8 cellular contexts compared by ENCODE assay signal in the genomic region with DNA sequence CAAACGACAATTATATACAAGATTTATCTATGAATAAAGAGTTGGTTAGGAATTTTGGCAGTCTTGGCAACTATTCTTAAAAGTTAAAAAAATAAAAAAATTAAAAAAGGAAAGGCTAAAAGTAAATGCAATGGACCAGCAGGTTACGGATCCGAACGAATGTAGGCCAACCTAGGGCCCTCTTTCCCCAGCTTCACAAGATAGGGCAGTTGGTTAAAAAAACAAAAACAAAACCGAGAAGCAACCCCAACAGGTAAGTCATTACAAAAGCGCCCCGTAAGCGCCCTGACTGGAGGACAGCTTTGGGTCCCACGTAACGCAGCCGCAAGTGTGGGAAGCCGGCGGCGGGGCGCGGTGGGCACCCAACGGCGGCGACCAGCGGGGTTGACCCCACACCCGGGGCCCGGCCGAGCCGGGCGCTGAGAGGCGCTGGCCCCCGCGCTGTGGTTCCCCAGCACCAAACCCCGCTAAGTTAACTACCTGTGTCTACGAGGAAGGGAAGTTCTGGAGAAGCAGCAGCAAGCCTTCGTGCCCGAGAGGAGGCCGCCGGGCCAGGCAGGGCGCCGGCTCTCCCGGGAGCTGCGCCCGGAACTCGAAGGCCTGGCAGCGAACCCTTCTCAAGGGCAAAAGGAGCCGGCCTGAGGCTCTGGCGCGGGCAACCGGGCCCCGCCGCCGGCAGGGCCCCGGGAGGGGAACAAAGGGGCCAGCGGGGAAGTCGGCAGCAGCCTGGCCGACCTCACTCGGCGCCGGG. TPM values are rescaled to one million over a fixed set of nuclear protein-coding genes. Genes with fewer than 3 reads are reported as not detected.
DNase-seq lines count a peak whose midpoint lies in the region; ATAC-seq and TF ChIP-seq lines count a peak whose summit lies in the region.

No MANE protein-coding gene starts in this region.

- ATAC-seq in GM18868 (IDR thresholded peaks at IDR 0.05; ENCODE audit: unreplicated experiment): peak; percentile 8
- ATAC-seq in HG03108 (IDR thresholded peaks at IDR 0.05; ENCODE audit: unreplicated experiment): peak; percentile 13

- H3K4me1 ChIP-seq in SK-N-SH (ENCODE audit: control insufficient read depth in 1 of 2, insufficient read depth in 2 of 2, low read depth in 1 of 2, low read length in 1 of 2): peaks cover 5 to 18% of the 10 kb centered on the region in 2 experiments

- H4K20me1 ChIP-seq in SK-N-SH (ENCODE audit: insufficient read depth): peaks cover 33% of the 10 kb centered on the region

- peaks cover 4 to 20% of the 10 kb centered on the region in 2 experiments for H3K36me3 ChIP-seq in SK-N-SH (replicated peaks in 1 of 2; ENCODE audit: control insufficient read depth in 1 of 2, insufficient read depth in 2 of 2, low read length in 1 of 2)

- no peak for TF ChIP-seq CTCF in SK-N-SH (IDR thresholded peaks at IDR 0.05)

- no peak for TF ChIP-seq RAD21 in SK-N-SH (IDR thresholded peaks at IDR 0.05; ENCODE audit: low read length)

- H3K79me2 ChIP-seq in SK-N-SH (ENCODE audit: insufficient read depth): peaks cover 57% of the 10 kb centered on the region

- CTCF ChIA-PET in SK-N-SH (lab: Yijun Ruan, JAX): interaction anchor here (0.7 to 2.1 kb wide), 9 partner anchors 15 to 243 kb away, joined by 3 to 8 read pairs (median 5); no protein-coding TSS in a partner anchor

- TF ChIP-seq EP300 in SK-N-SH (IDR thresholded peaks at IDR 0.05; ENCODE audit: borderline replicate concordance in 1 of 2, low read depth in 1 of 2, low read length in 1 of 2): no peak

- peaks cover 19% of the 10 kb centered on the region for H3F3A ChIP-seq in SK-N-SH (replicated peaks; ENCODE audit: insufficient read depth)

- H3K27me3 ChIP-seq in SK-N-SH (ENCODE audit: insufficient read depth): no peaks in the 10 kb centered on the region

- no peaks in the 10 kb centered on the region; the same call in 1 of the 2 replicates for H3K9me3 ChIP-seq in SK-N-SH

- POLR2A ChIA-PET in SK-N-SH (lab: Yijun Ruan, JAX): interaction anchor here (1.2 to 2.1 kb wide), 2 partner anchors 181 to 214 kb away, joined by 3 to 12 read pairs; partner anchors contain the start of genes AP4S1, HEATR5A and STRN3

- H3K4me3 ChIP-seq in SK-N-SH (ENCODE audit: low read depth in 2 of 2, low read length in 1 of 2) (peak overlapping the region; percentile 77 to 87), skin epidermis (peak overlapping the region; percentile 71 to 97 (median 79))

- DNase-seq in AG08396 (ENCODE audit: low spot score): peak; percentile 32
- DNase-seq in SK-N-SH: peak; percentile 66
- peak in 29 of 51 donors; percentile 2 to 65 (median 43) for DNase-seq in hypothalamus (lab: John Stamatoyannopoulos, UW)
- no peak for DNase-seq in NCI-H1048 (lab: John Stamatoyannopoulos, UW)

- peak overlapping the region; percentile 93 for H3K4me2 ChIP-seq in SK-N-SH

- WGBS in SK-N-SH (ENCODE audit: low lambda C conversion rate): 1% methylated on average over 24 of the region's 55 CpGs
- WGBS in adipose tissue, 3 donors: 0% methylated on average over 49 to 55 of the region's 55 CpGs

- no peaks in the 10 kb centered on the region for H3K9me2 ChIP-seq in SK-N-SH

- H3K9ac ChIP-seq in SK-N-SH: peak overlapping the region; percentile 96

- H3K27ac ChIP-seq in SK-N-SH (ENCODE audit: low read depth in 2 of 2, low read length in 1 of 2): peak overlapping the region; percentile 95 to 98
- peak overlapping the region; percentile 94 for H3K27ac ChIP-seq in adipose tissue (ENCODE audit: low read depth, low read length)
- H3K27ac ChIP-seq in skin epidermis: peak overlapping the region; percentile 84 to 100 (median 99)

- H2AFZ ChIP-seq in SK-N-SH (ENCODE audit: low read depth): no peak overlapping the region; the same call in 1 of the 2 replicates

TF ChIP-seq in SK-N-SH, 30 proteins besides CTCF, POLR2A, EP300 and RAD21:
- TF ChIP-seq TEAD4 (IDR thresholded peaks at IDR 0.05; ENCODE audit: borderline replicate concordance, insufficient read depth) (no peak), USF2 (IDR thresholded peaks at IDR 0.05; ENCODE audit: borderline replicate concordance, low read depth, low read length) (no peak), FOSL2 (IDR thresholded peaks at IDR 0.05; ENCODE audit: borderline replicate concordance, low read depth) (no peak), USF1 (IDR thresholded peaks at IDR 0.05; ENCODE audit: borderline replicate concordance, low read depth) (no peak), JUND (IDR thresholded peaks at IDR 0.05) (no peak), FOXJ3 (CRISPR knock-in tag; IDR thresholded peaks at IDR 0.05) (no peak), NFIC (IDR thresholded peaks at IDR 0.05; ENCODE audit: borderline replicate concordance) (no peak), GATA2 (CRISPR knock-in tag; IDR thresholded peaks at IDR 0.05) (no peak), RXRA (IDR thresholded peaks at IDR 0.05; ENCODE audit: borderline replicate concordance, low read depth) (no peak), RCOR1 (IDR thresholded peaks at IDR 0.05; ENCODE audit: low read length) (no peak)
- TF ChIP-seq, protein P1, sequence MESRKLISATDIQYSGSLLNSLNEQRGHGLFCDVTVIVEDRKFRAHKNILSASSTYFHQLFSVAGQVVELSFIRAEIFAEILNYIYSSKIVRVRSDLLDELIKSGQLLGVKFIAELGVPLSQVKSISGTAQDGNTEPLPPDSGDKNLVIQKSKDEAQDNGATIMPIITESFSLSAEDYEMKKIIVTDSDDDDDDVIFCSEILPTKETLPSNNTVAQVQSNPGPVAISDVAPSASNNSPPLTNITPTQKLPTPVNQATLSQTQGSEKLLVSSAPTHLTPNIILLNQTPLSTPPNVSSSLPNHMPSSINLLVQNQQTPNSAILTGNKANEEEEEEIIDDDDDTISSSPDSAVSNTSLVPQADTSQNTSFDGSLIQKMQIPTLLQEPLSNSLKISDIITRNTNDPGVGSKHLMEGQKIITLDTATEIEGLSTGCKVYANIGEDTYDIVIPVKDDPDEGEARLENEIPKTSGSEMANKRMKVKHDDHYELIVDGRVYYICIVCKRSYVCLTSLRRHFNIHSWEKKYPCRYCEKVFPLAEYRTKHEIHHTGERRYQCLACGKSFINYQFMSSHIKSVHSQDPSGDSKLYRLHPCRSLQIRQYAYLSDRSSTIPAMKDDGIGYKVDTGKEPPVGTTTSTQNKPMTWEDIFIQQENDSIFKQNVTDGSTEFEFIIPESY (IDR thresholded peaks at IDR 0.05; ENCODE audit: borderline replicate concordance, low read depth): no peak

RNA-seq across cellular contexts. Expression of gene HECTD1, which starts 0.9 kb away (rescaled TPM):
- polyA plus RNA-seq in SK-N-SH (2012; rRNA removed) (43.2 and 48.8 TPM in 2 replicates), adipose tissue (10 to 100 TPM; 33.1 to 61.3 (median 50.0) TPM)
- polyA plus RNA-seq in SK-N-SH (2012; cell fraction: cytosol; rRNA removed): 44.1 and 51.7 TPM in 2 replicates
- polyA plus RNA-seq in SK-N-SH (2012; cell fraction: nucleus; rRNA removed): 144 and 147 TPM in 2 replicates
